Comparison of ENCODE assay signal across 11 cellular contexts in the genomic region with DNA sequence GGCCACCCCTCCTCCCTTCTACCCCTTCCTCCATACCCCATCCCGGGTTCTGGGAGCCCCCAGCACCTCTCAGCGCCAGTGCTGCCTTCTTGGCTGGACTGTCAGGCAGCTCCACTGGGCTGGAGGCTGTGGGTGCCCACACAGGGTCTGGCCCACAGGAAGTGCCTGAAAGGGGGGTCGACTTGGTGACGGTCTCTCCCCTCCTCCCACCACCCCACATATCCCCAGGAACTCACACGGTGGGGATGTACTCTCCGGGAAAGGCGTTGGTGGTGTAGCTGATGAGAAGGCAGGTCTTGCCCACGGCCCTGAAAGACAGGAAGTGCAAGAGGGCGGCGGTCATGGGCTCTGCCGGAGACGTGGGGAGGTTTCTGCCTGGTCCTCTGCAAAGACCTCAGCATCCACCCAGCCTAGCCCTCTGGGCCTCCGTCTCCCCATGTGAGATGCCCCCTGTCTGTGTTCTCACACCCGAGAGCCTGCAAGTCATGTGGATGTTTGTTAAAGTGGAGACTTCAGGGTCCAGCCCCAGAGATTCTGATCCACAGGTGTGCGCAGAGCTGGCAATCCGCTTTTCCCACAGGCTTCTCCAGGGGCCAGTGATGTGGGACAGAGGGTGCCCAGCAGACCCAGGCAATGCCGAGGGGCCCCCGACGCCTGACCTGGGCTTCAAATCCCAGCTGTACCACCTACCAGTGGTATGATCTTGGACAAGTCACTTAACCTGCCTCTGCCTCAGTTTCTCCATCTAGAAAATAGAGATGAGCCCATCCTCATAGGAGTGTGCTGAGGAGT. TPM values are rescaled to one million over a fixed set of nuclear protein-coding genes. Genes with fewer than 3 reads are reported as not detected.
DNase-seq lines count a peak whose midpoint lies in the region; ATAC-seq, FAIRE-seq and TF ChIP-seq lines count a peak whose summit lies in the region.
"Had no signal": no experiment of that assay in that cellular context is flagged by ENCODE, and none has a peak within 500 bp of the region (broad histone marks: within the 10 kb centered on the region; RNA-seq: fewer than 3 reads in every experiment).

No MANE protein-coding gene starts in this region.

- H2AFZ ChIP-seq in GM12878 (ENCODE audit: control insufficient read depth, low read depth, low read length) = no peak overlapping the region

- H3K79me2 ChIP-seq in GM12878 (ENCODE audit: control insufficient read depth, insufficient read depth, low read length) = peaks cover 72% of the 10 kb centered on the region

- SMC1A ChIA-PET in GM12878 (lab: Charles Lee; ENCODE audit: uncharacterized antibody, unreplicated experiment) = interaction anchor here (0.9 to 10.3 kb wide), 15 partner anchors 11 to 327 kb away, joined by 3 to 165 read pairs (median 11); a partner anchor contains a TSS

- H3K27ac ChIP-seq in GM12878 (ENCODE audit: control insufficient read depth, insufficient read depth) (peak overlapping the region; percentile 96), rectal smooth muscle tissue (ENCODE audit: low read depth, low read length) (no peak overlapping the region)
- H3K27ac ChIP-seq: left ventricle myocardium inferior had no signal

- H3K4me1 ChIP-seq in NT2/D1 (ENCODE audit: insufficient read depth, insufficient read length) = peaks cover 27% of the 10 kb centered on the region
- peaks cover 64% of the 10 kb centered on the region for H3K4me1 ChIP-seq in GM12878 (ENCODE audit: control insufficient read depth, insufficient read depth, low read length)
- H3K4me1 ChIP-seq in rectal smooth muscle tissue (ENCODE audit: control insufficient read depth, insufficient read depth, low read length) = no peaks in the 10 kb centered on the region

- ATAC-seq in GM12878 (peak; percentile 21), GM18517 (IDR thresholded peaks at IDR 0.05; ENCODE audit: unreplicated experiment) (no peak), HG03520 (IDR thresholded peaks at IDR 0.05; ENCODE audit: unreplicated experiment) (no peak)

- H3K4me2 ChIP-seq in GM12878 (ENCODE audit: control insufficient read depth, insufficient read depth) = peak overlapping the region; percentile 73

- no peak for TF ChIP-seq EP300 in GM12878 (IDR thresholded peaks at IDR 0.05; ENCODE audit: borderline replicate concordance in 1 of 2, control insufficient read depth in 1 of 2, low read depth in 2 of 2, low read length in 2 of 2)

- no TSS peak for BruUV-seq in GM12878 (replicated peaks; lab: Mats Ljungman, UMichigan)

- peaks cover 13% of the 10 kb centered on the region for H3K4me1 Mint-ChIP-seq in glutamatergic neuron (ENCODE audit: low read depth, unreplicated experiment)

- H3K9me3 Mint-ChIP-seq in glutamatergic neuron (ENCODE audit: unreplicated experiment) = peaks cover 5% of the 10 kb centered on the region

- H3K27me3 ChIP-seq in NT2/D1 (ENCODE audit: insufficient read depth, insufficient read length) (no peaks in the 10 kb centered on the region), GM12878 (replicated peaks in 1 of 2; ENCODE audit: control insufficient read depth in 2 of 2, insufficient read depth in 2 of 2, low read length in 1 of 2) (no peaks in the 10 kb centered on the region), rectal smooth muscle tissue (ENCODE audit: control insufficient read depth, insufficient read depth, low read length) (peaks cover 6% of the 10 kb centered on the region)

- 5% methylated on average over 19 of the region's 19 CpGs for WGBS in GM12878 (ENCODE audit: insufficient coverage, insufficient replicate concordance, low lambda C conversion rate, missing lambda C conversion rate)

- intact Hi-C loops in GM12878 (cut with micrococcal nuclease; ENCODE audit: unreplicated experiment) = loop anchor here (5.0 kb wide), 1 partner anchor 79 kb away; no protein-coding TSS in a partner anchor

- H4K20me1 ChIP-seq in GM12878 (ENCODE audit: control insufficient read depth, insufficient read depth) = peaks cover 2% of the 10 kb centered on the region; the same call in 1 of the 2 replicates

- peaks cover 2% of the 10 kb centered on the region for H3K27me3 Mint-ChIP-seq in glutamatergic neuron (ENCODE audit: unreplicated experiment)

- DNase-seq in GM12891 (ENCODE audit: insufficient read length, low spot score) = no peak
- no peak for DNase-seq in NT2/D1 (ENCODE audit: low read depth, low spot score)
- DNase-seq in GM12878 (ENCODE audit: low read depth, low spot score) = no peak
- DNase-seq in glutamatergic neuron = no peak
- DNase-seq in pons (ENCODE audit: low spot score) = no peak
- DNase-seq: NCI-H526 had no signal

- POLR2A ChIA-PET in GM12878 (lab: Charles Lee) = interaction anchor here (0.5 to 12.5 kb wide), 13 partner anchors 7 to 382 kb away, joined by 3 to 246 read pairs (median 11); a partner anchor contains a TSS

- H3K36me3 Mint-ChIP-seq in glutamatergic neuron (ENCODE audit: unreplicated experiment) = no peaks in the 10 kb centered on the region

- CTCF ChIA-PET in GM12878 (lab: Yijun Ruan, JAX) = interaction anchor here (0.6 to 12.8 kb wide), 18 partner anchors 11 to 195 kb away, joined by 3 to 265 read pairs (median 7); no protein-coding TSS in a partner anchor

- H3K36me3 ChIP-seq in NT2/D1 (ENCODE audit: insufficient read depth, insufficient read length, low read length) = no peaks in the 10 kb centered on the region
- H3K36me3 ChIP-seq in GM12878 (ENCODE audit: control insufficient read depth in 2 of 2, insufficient read depth in 2 of 2, low read length in 1 of 2) = peaks cover 29 to 33% of the 10 kb centered on the region in 2 experiments
- H3K36me3 ChIP-seq in rectal smooth muscle tissue (ENCODE audit: control insufficient read depth, insufficient read depth, low read length) = peaks cover 3% of the 10 kb centered on the region
- H3K36me3 ChIP-seq: left ventricle myocardium inferior had no signal

- RAD21 ChIA-PET in GM12878 (lab: Charles Lee; ENCODE audit: unreplicated experiment) = interaction anchor here (0.8 to 9.8 kb wide), 18 partner anchors 9 to 379 kb away, joined by 3 to 196 read pairs (median 8); a partner anchor contains a TSS

- H3K4me3 ChIP-seq in NT2/D1 (ENCODE audit: insufficient read length, low read depth) (no peak overlapping the region), GM12878 (peak overlapping the region; percentile 91), rectal smooth muscle tissue (ENCODE audit: low read length) (peak overlapping the region; percentile 45)
- H3K4me3 ChIP-seq: left ventricle myocardium inferior had no signal

- H3K27ac Mint-ChIP-seq in glutamatergic neuron (ENCODE audit: unreplicated experiment) = no peak overlapping the region

- H3K9me3 ChIP-seq in NT2/D1 (ENCODE audit: insufficient read depth, low read length) (no peaks in the 10 kb centered on the region), GM12878 (replicated peaks; ENCODE audit: control insufficient read depth, insufficient read depth, low read length) (no peaks in the 10 kb centered on the region)
- H3K9me3 ChIP-seq: left ventricle myocardium inferior had no signal

- in situ Hi-C loops in GM12878 (cut with MboI) = no loop called here

- H3K9ac ChIP-seq in NT2/D1 (ENCODE audit: insufficient read length, low read depth) (peak overlapping the region; percentile 32), GM12878 (ENCODE audit: control insufficient read depth, insufficient read depth, low read length) (peak overlapping the region; percentile 98), rectal smooth muscle tissue (ENCODE audit: low read length) (no peak overlapping the region)

- TF ChIP-seq RAD21 in GM12878 (IDR thresholded peaks at IDR 0.05; ENCODE audit: insufficient read depth, low read depth, low read length) = no peak

- H3K4me3 Mint-ChIP-seq in glutamatergic neuron (ENCODE audit: unreplicated experiment) = no peak overlapping the region

- TF ChIP-seq POLR2A in GM12891 (IDR thresholded peaks at IDR 0.05; ENCODE audit: low read depth, low read length) (no peak), GM12878 (IDR thresholded peaks at IDR 0.05; ENCODE audit: low read depth, low read length) (peak; percentile 63; the same call in 1 of the 2 replicates)

- FAIRE-seq in GM12891 (lab: Jason Lieb, UNC) = peak; percentile 81
- no peak for FAIRE-seq in GM12878 (lab: Jason Lieb, UNC)
- FAIRE-seq: endometrium had no signal

- TF ChIP-seq CTCF in GM12878 (IDR thresholded peaks at IDR 0.05 in 2 of 3, conservative IDR thresholded peaks at IDR 0.05 in 1 of 3; ENCODE audit: control insufficient read depth in 2 of 3, extremely low read depth in 1 of 3, insufficient read depth in 1 of 3, low read depth in 3 of 3, low read length in 3 of 3) (no peak), glutamatergic neuron (IDR thresholded peaks at IDR 0.05; ENCODE audit: partially characterized antibody, unreplicated experiment) (no peak)

RNA-seq across cellular contexts. Expression of a gene that starts 2.5 kb away (rescaled TPM):
- 448 TPM for polyA plus RNA-seq in GM12891 (2012; ENCODE audit: low read depth, missing spikeins)
- 143 and 150 TPM in 2 replicates for total RNA-seq in GM12878 (2013; cell fraction: nucleolus; rRNA removed)
- 251 and 282 TPM in 2 replicates for total RNA-seq in GM12878 (2014; rRNA removed)
- total RNA-seq in GM12878 (2014; rRNA removed; fragmentation: Illumina TruSeq; extraction: Trizol) = 135 and 149 TPM in 2 replicates
- total RNA-seq in GM12878 (2021) = 382 and 386 TPM in 2 replicates
- 314 TPM for polyA plus RNA-seq in GM12878 (2011; ENCODE audit: low read depth)
- polyA plus RNA-seq in GM12878 (2011; rRNA removed) = 84.4 and 296 TPM in 2 replicates
- 317 and 416 TPM in 2 replicates for polyA plus RNA-seq in GM12878 (2011; cell fraction: cytosol; rRNA removed)
- 561 and 566 TPM in 2 replicates for polyA plus RNA-seq in GM12878 (2011; cell fraction: nucleus; rRNA removed)
- polyA plus RNA-seq in GM12878 (2012) = 512 and 607 TPM in 2 replicates
- 166 and 339 TPM in 2 replicates for polyA plus RNA-seq in GM12878 (2014; fragmentation: Illumina TruSeq; extraction: Trizol)
- polyA plus RNA-seq in GM12878 (2014; fragmentation: Nextera tagmentation; extraction: Ambion mirVana) = 100 to 1,000 TPM; 102 to 108 TPM
- 313 and 369 TPM in 2 replicates for polyA plus RNA-seq in GM12878 (2014; rRNA removed)
- polyA plus RNA-seq in GM12878 (2016; fragmentation: Nextera tagmentation; extraction: Ambion mirVana) = 100 to 1,000 TPM; 320 to 330 TPM
- 200 and 233 TPM in 2 replicates for polyA minus RNA-seq in GM12878 (2011; rRNA and poly(A)+ RNA removed)
- polyA minus RNA-seq in GM12878 (2011; cell fraction: cytosol; rRNA and poly(A)+ RNA removed) = 155 and 158 TPM in 2 replicates
- 185 and 303 TPM in 2 replicates for polyA minus RNA-seq in GM12878 (2011; cell fraction: nucleus; rRNA and poly(A)+ RNA removed)
- total RNA-seq in glutamatergic neuron (ENCODE audit: unreplicated experiment) = not detected

RNA-seq across cellular contexts. Expression of a gene that starts 29.3 kb away (rescaled TPM):
- 3.7 TPM for polyA plus RNA-seq in GM12891 (2012; ENCODE audit: low read depth, missing spikeins)
- 12.3 and 12.5 TPM in 2 replicates for total RNA-seq in GM12878 (2013; cell fraction: nucleolus; rRNA removed)
- 3.6 and 4.5 TPM in 2 replicates for total RNA-seq in GM12878 (2014; rRNA removed)
- 2.5 and 2.8 TPM in 2 replicates for total RNA-seq in GM12878 (2014; rRNA removed; fragmentation: Illumina TruSeq; extraction: Trizol)
- total RNA-seq in GM12878 (2021) = 4.5 TPM in 2 replicates
- polyA plus RNA-seq in GM12878 (2011; ENCODE audit: low read depth) = 2.6 TPM
- 3.6 and 4.3 TPM in 2 replicates for polyA plus RNA-seq in GM12878 (2011; rRNA removed)
- polyA plus RNA-seq in GM12878 (2011; cell fraction: cytosol; rRNA removed) = 4.7 and 5.3 TPM in 2 replicates
- 10.9 and 11.1 TPM in 2 replicates for polyA plus RNA-seq in GM12878 (2011; cell fraction: nucleus; rRNA removed)
- 5.5 and 6.9 TPM in 2 replicates for polyA plus RNA-seq in GM12878 (2012)
- polyA plus RNA-seq in GM12878 (2014; fragmentation: Illumina TruSeq; extraction: Trizol) = 1.6 and 2.3 TPM in 2 replicates
- polyA plus RNA-seq in GM12878 (2014; fragmentation: Nextera tagmentation; extraction: Ambion mirVana) = under 1 TPM; 0.03 to 0.46 TPM
- 4.0 and 4.3 TPM in 2 replicates for polyA plus RNA-seq in GM12878 (2014; rRNA removed)
- polyA plus RNA-seq in GM12878 (2016; fragmentation: Nextera tagmentation; extraction: Ambion mirVana) = 1 to 10 TPM in 1 of 2 experiments, under 1 TPM in 1; 0.74 to 1.2 TPM
- 6.1 and 11.3 TPM in 2 replicates for polyA minus RNA-seq in GM12878 (2011; rRNA and poly(A)+ RNA removed)
- 2.7 and 3.5 TPM in 2 replicates for polyA minus RNA-seq in GM12878 (2011; cell fraction: cytosol; rRNA and poly(A)+ RNA removed)
- polyA minus RNA-seq in GM12878 (2011; cell fraction: nucleus; rRNA and poly(A)+ RNA removed) = 3.1 and 4.2 TPM in 2 replicates
- total RNA-seq in glutamatergic neuron (ENCODE audit: unreplicated experiment) = not detected
- total RNA-seq: left ventricle myocardium inferior had no signal

RNA-seq across cellular contexts. Expression of a gene that starts 40.8 kb away (rescaled TPM):
- 12.4 TPM for polyA plus RNA-seq in GM12891 (2012; ENCODE audit: low read depth, missing spikeins)
- 94.2 and 114 TPM in 2 replicates for total RNA-seq in GM12878 (2013; cell fraction: nucleolus; rRNA removed)
- total RNA-seq in GM12878 (2014; rRNA removed) = 23.2 TPM in 2 replicates
- 17.2 and 18.3 TPM in 2 replicates for total RNA-seq in GM12878 (2014; rRNA removed; fragmentation: Illumina TruSeq; extraction: Trizol)
- 25.8 and 26.0 TPM in 2 replicates for total RNA-seq in GM12878 (2021)
- 7.0 TPM for polyA plus RNA-seq in GM12878 (2011; ENCODE audit: low read depth)
- 19.4 and 24.1 TPM in 2 replicates for polyA plus RNA-seq in GM12878 (2011; rRNA removed)
- polyA plus RNA-seq in GM12878 (2011; cell fraction: cytosol; rRNA removed) = 22.7 and 30.1 TPM in 2 replicates
- 148 and 167 TPM in 2 replicates for polyA plus RNA-seq in GM12878 (2011; cell fraction: nucleus; rRNA removed)
- 15.7 and 21.2 TPM in 2 replicates for polyA plus RNA-seq in GM12878 (2012)
- 9.1 and 16.6 TPM in 2 replicates for polyA plus RNA-seq in GM12878 (2014; fragmentation: Illumina TruSeq; extraction: Trizol)
- polyA plus RNA-seq in GM12878 (2014; fragmentation: Nextera tagmentation; extraction: Ambion mirVana) = 1 to 10 TPM; 1.5 to 1.8 TPM
- 23.6 and 27.3 TPM in 2 replicates for polyA plus RNA-seq in GM12878 (2014; rRNA removed)
- 10 to 100 TPM; 12.4 TPM for polyA plus RNA-seq in GM12878 (2016; fragmentation: Nextera tagmentation; extraction: Ambion mirVana)
- polyA minus RNA-seq in GM12878 (2011; rRNA and poly(A)+ RNA removed) = 14.9 and 23.6 TPM in 2 replicates
- 5.5 and 6.7 TPM in 2 replicates for polyA minus RNA-seq in GM12878 (2011; cell fraction: cytosol; rRNA and poly(A)+ RNA removed)
- 23.1 and 31.4 TPM in 2 replicates for polyA minus RNA-seq in GM12878 (2011; cell fraction: nucleus; rRNA and poly(A)+ RNA removed)
- total RNA-seq in glutamatergic neuron (ENCODE audit: unreplicated experiment) = not detected

RNA-seq across cellular contexts. Expression of a gene that starts 53.5 kb away (rescaled TPM):
- polyA plus RNA-seq in GM12891 (2012; ENCODE audit: low read depth, missing spikeins) = 2.6 TPM
- total RNA-seq in GM12878 (2013; cell fraction: nucleolus; rRNA removed) = 23.7 and 26.2 TPM in 2 replicates
- total RNA-seq in GM12878 (2014; rRNA removed) = 1.1 and 1.3 TPM in 2 replicates
- total RNA-seq in GM12878 (2014; rRNA removed; fragmentation: Illumina TruSeq; extraction: Trizol) = 1.6 and 1.7 TPM in 2 replicates
- 2.1 and 2.4 TPM in 2 replicates for total RNA-seq in GM12878 (2021)
- polyA plus RNA-seq in GM12878 (2011; ENCODE audit: low read depth) = 2.3 TPM
- 3.9 and 4.1 TPM in 2 replicates for polyA plus RNA-seq in GM12878 (2011; rRNA removed)
- polyA plus RNA-seq in GM12878 (2011; cell fraction: cytosol; rRNA removed) = 4.7 and 5.2 TPM in 2 replicates
- polyA plus RNA-seq in GM12878 (2011; cell fraction: nucleus; rRNA removed) = 23.6 and 35.1 TPM in 2 replicates
- polyA plus RNA-seq in GM12878 (2012) = 3.4 and 3.7 TPM in 2 replicates
- 1.1 and 1.5 TPM in 2 replicates for polyA plus RNA-seq in GM12878 (2014; fragmentation: Illumina TruSeq; extraction: Trizol)
- under 1 TPM; 0.16 to 0.18 TPM for polyA plus RNA-seq in GM12878 (2014; fragmentation: Nextera tagmentation; extraction: Ambion mirVana)
- polyA plus RNA-seq in GM12878 (2014; rRNA removed) = 2.5 and 2.7 TPM in 2 replicates
- polyA plus RNA-seq in GM12878 (2016; fragmentation: Nextera tagmentation; extraction: Ambion mirVana) = 1 to 10 TPM in 1 of 2 experiments, under 1 TPM in 1; 0.99 to 1.1 TPM
- polyA minus RNA-seq in GM12878 (2011; rRNA and poly(A)+ RNA removed) = 5.9 and 8.9 TPM in 2 replicates
- polyA minus RNA-seq in GM12878 (2011; cell fraction: cytosol; rRNA and poly(A)+ RNA removed) = 2.8 and 4.1 TPM in 2 replicates
- 14.0 and 16.0 TPM in 2 replicates for polyA minus RNA-seq in GM12878 (2011; cell fraction: nucleus; rRNA and poly(A)+ RNA removed)
- total RNA-seq in glutamatergic neuron (ENCODE audit: unreplicated experiment) = 3.3 TPM

Comparison
In these comparisons a context has a peak if more than half of its experiments do, and no peak if none do; other contexts are left out.
1. RNA of a gene that starts 2.5 kb away (total RNA-seq): 135 to 386 TPM in GM12878; not detected in glutamatergic neuron (single experiment); every median in the first group is over 10 times any median in the second.
2. RNA of a gene that starts 40.8 kb away (total RNA-seq): 17.2 to 114 TPM in GM12878; not detected in glutamatergic neuron (single experiment); every median in the first group is over 10 times any median in the second.